Comparison of ENCODE assay signal across 1 cellular context in the genomic region with DNA sequence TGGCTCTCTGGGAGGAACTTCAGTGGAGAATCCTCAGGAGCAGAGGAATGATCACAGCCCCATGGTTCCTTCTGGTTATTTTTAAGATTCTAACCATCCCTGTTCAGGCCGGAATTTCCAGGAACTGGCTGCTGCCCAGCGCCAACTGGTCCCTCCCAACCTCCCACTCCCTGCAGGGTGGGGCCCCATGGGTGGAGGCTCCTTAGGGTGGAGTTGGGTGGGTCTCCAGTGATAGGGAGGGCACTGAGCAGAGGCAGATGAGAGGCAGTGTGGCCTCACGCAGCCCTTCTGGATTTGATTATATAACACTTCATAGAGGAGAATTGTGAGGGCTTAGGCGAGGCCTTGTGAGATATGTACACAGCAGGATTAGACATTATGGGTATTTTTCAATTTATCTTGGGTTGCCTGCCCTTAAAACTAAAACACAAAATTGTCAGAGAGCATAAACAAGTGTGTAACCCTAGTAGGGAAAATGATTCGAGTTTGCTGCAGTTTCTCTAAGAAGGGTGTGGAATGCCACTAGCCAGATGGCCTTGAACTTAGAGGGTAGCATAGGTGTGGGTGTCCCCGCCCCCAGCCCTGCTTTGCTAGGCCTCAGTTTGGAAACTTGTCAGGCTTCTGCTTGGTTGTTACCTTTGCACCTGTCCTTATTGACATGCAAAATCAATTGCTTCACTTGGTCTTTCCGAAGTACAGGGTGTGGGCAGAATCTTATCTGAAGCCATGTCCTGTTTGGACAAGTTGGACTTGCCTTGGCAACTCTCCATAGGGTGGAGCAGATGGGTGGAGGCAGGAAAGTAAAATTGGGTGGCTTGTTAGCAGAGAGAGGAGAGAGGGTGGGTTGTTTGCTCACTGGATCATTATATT.
TF ChIP-seq lines count a peak whose summit lies in the region.

No MANE protein-coding gene starts in this region.

TF ChIP-seq in HepG2, 621 proteins besides CTCF, POLR2A, EP300 and RAD21 (continued from another document and continues in another):
- TF ChIP-seq, protein P1, sequence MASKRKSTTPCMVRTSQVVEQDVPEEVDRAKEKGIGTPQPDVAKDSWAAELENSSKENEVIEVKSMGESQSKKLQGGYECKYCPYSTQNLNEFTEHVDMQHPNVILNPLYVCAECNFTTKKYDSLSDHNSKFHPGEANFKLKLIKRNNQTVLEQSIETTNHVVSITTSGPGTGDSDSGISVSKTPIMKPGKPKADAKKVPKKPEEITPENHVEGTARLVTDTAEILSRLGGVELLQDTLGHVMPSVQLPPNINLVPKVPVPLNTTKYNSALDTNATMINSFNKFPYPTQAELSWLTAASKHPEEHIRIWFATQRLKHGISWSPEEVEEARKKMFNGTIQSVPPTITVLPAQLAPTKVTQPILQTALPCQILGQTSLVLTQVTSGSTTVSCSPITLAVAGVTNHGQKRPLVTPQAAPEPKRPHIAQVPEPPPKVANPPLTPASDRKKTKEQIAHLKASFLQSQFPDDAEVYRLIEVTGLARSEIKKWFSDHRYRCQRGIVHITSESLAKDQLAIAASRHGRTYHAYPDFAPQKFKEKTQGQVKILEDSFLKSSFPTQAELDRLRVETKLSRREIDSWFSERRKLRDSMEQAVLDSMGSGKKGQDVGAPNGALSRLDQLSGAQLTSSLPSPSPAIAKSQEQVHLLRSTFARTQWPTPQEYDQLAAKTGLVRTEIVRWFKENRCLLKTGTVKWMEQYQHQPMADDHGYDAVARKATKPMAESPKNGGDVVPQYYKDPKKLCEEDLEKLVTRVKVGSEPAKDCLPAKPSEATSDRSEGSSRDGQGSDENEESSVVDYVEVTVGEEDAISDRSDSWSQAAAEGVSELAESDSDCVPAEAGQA (IDR thresholded peaks at IDR 0.05; ENCODE audit: low read depth) = no peak
- TF ChIP-seq, protein P1 (CRISPR knock-in tag; IDR thresholded peaks at IDR 0.05; ENCODE audit: borderline replicate concordance) = no peak
- TF ChIP-seq ZNF570 (CRISPR knock-in tag; IDR thresholded peaks at IDR 0.05; ENCODE audit: borderline replicate concordance) = no peak
- TF ChIP-seq, protein P2, sequence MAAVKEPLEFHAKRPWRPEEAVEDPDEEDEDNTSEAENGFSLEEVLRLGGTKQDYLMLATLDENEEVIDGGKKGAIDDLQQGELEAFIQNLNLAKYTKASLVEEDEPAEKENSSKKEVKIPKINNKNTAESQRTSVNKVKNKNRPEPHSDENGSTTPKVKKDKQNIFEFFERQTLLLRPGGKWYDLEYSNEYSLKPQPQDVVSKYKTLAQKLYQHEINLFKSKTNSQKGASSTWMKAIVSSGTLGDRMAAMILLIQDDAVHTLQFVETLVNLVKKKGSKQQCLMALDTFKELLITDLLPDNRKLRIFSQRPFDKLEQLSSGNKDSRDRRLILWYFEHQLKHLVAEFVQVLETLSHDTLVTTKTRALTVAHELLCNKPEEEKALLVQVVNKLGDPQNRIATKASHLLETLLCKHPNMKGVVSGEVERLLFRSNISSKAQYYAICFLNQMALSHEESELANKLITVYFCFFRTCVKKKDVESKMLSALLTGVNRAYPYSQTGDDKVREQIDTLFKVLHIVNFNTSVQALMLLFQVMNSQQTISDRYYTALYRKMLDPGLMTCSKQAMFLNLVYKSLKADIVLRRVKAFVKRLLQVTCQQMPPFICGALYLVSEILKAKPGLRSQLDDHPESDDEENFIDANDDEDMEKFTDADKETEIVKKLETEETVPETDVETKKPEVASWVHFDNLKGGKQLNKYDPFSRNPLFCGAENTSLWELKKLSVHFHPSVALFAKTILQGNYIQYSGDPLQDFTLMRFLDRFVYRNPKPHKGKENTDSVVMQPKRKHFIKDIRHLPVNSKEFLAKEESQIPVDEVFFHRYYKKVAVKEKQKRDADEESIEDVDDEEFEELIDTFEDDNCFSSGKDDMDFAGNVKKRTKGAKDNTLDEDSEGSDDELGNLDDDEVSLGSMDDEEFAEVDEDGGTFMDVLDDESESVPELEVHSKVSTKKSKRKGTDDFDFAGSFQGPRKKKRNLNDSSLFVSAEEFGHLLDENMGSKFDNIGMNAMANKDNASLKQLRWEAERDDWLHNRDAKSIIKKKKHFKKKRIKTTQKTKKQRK (IDR thresholded peaks at IDR 0.05; ENCODE audit: low read length) = no peak
- no peak for TF ChIP-seq HMGA1 (CRISPR knock-in tag; conservative IDR thresholded peaks at IDR 0.05)
- TF ChIP-seq ZNF430 (CRISPR knock-in tag; IDR thresholded peaks at IDR 0.05) = peak; percentile 88; the same call in 1 of the 2 replicates
- TF ChIP-seq FOXA3 (CRISPR knock-in tag; IDR thresholded peaks at IDR 0.05) = peak; percentile 99
- TF ChIP-seq ZNF83 (CRISPR knock-in tag; IDR thresholded peaks at IDR 0.05; ENCODE audit: borderline replicate concordance) = no peak
- TF ChIP-seq, protein P3, sequence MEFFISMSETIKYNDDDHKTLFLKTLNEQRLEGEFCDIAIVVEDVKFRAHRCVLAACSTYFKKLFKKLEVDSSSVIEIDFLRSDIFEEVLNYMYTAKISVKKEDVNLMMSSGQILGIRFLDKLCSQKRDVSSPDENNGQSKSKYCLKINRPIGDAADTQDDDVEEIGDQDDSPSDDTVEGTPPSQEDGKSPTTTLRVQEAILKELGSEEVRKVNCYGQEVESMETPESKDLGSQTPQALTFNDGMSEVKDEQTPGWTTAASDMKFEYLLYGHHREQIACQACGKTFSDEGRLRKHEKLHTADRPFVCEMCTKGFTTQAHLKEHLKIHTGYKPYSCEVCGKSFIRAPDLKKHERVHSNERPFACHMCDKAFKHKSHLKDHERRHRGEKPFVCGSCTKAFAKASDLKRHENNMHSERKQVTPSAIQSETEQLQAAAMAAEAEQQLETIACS (CRISPR knock-in tag; IDR thresholded peaks at IDR 0.05) = no peak
- TF ChIP-seq, protein P4, sequence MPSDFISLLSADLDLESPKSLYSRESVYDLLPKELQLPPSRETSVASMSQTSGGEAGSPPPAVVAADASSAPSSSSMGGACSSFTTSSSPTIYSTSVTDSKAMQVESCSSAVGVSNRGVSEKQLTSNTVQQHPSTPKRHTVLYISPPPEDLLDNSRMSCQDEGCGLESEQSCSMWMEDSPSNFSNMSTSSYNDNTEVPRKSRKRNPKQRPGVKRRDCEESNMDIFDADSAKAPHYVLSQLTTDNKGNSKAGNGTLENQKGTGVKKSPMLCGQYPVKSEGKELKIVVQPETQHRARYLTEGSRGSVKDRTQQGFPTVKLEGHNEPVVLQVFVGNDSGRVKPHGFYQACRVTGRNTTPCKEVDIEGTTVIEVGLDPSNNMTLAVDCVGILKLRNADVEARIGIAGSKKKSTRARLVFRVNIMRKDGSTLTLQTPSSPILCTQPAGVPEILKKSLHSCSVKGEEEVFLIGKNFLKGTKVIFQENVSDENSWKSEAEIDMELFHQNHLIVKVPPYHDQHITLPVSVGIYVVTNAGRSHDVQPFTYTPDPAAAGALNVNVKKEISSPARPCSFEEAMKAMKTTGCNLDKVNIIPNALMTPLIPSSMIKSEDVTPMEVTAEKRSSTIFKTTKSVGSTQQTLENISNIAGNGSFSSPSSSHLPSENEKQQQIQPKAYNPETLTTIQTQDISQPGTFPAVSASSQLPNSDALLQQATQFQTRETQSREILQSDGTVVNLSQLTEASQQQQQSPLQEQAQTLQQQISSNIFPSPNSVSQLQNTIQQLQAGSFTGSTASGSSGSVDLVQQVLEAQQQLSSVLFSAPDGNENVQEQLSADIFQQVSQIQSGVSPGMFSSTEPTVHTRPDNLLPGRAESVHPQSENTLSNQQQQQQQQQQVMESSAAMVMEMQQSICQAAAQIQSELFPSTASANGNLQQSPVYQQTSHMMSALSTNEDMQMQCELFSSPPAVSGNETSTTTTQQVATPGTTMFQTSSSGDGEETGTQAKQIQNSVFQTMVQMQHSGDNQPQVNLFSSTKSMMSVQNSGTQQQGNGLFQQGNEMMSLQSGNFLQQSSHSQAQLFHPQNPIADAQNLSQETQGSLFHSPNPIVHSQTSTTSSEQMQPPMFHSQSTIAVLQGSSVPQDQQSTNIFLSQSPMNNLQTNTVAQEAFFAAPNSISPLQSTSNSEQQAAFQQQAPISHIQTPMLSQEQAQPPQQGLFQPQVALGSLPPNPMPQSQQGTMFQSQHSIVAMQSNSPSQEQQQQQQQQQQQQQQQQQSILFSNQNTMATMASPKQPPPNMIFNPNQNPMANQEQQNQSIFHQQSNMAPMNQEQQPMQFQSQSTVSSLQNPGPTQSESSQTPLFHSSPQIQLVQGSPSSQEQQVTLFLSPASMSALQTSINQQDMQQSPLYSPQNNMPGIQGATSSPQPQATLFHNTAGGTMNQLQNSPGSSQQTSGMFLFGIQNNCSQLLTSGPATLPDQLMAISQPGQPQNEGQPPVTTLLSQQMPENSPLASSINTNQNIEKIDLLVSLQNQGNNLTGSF (CRISPR knock-in tag; IDR thresholded peaks at IDR 0.05) = no peak
- peak; percentile 97 for TF ChIP-seq GATA4 (IDR thresholded peaks at IDR 0.05; ENCODE audit: borderline replicate concordance, low read depth)
- TF ChIP-seq, protein P5, sequence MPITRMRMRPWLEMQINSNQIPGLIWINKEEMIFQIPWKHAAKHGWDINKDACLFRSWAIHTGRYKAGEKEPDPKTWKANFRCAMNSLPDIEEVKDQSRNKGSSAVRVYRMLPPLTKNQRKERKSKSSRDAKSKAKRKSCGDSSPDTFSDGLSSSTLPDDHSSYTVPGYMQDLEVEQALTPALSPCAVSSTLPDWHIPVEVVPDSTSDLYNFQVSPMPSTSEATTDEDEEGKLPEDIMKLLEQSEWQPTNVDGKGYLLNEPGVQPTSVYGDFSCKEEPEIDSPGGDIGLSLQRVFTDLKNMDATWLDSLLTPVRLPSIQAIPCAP (CRISPR knock-in tag; IDR thresholded peaks at IDR 0.05; ENCODE audit: low read depth) = no peak
- TF ChIP-seq, protein P6, sequence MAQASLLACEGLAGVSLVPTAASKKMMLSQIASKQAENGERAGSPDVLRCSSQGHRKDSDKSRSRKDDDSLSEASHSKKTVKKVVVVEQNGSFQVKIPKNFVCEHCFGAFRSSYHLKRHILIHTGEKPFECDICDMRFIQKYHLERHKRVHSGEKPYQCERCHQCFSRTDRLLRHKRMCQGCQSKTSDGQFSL (CRISPR knock-in tag; IDR thresholded peaks at IDR 0.05) = no peak
- TF ChIP-seq, protein P7, sequence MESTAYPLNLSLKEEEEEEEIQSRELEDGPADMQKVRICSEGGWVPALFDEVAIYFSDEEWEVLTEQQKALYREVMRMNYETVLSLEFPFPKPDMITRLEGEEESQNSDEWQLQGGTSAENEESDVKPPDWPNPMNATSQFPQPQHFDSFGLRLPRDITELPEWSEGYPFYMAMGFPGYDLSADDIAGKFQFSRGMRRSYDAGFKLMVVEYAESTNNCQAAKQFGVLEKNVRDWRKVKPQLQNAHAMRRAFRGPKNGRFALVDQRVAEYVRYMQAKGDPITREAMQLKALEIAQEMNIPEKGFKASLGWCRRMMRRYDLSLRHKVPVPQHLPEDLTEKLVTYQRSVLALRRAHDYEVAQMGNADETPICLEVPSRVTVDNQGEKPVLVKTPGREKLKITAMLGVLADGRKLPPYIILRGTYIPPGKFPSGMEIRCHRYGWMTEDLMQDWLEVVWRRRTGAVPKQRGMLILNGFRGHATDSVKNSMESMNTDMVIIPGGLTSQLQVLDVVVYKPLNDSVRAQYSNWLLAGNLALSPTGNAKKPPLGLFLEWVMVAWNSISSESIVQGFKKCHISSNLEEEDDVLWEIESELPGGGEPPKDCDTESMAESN (CRISPR knock-in tag; conservative IDR thresholded peaks at IDR 0.05) = peak; percentile 89
- TF ChIP-seq ZNF230 (CRISPR knock-in tag; IDR thresholded peaks at IDR 0.05) = no peak
- TF ChIP-seq, protein P8, sequence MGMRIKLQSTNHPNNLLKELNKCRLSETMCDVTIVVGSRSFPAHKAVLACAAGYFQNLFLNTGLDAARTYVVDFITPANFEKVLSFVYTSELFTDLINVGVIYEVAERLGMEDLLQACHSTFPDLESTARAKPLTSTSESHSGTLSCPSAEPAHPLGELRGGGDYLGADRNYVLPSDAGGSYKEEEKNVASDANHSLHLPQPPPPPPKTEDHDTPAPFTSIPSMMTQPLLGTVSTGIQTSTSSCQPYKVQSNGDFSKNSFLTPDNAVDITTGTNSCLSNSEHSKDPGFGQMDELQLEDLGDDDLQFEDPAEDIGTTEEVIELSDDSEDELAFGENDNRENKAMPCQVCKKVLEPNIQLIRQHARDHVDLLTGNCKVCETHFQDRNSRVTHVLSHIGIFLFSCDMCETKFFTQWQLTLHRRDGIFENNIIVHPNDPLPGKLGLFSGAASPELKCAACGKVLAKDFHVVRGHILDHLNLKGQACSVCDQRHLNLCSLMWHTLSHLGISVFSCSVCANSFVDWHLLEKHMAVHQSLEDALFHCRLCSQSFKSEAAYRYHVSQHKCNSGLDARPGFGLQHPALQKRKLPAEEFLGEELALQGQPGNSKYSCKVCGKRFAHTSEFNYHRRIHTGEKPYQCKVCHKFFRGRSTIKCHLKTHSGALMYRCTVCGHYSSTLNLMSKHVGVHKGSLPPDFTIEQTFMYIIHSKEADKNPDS (CRISPR knock-in tag; IDR thresholded peaks at IDR 0.05) = peak; percentile 79; the same call in 1 of the 2 replicates
- no peak for TF ChIP-seq SRF (IDR thresholded peaks at IDR 0.05; ENCODE audit: low read depth, low read length)
- TF ChIP-seq, protein P9, sequence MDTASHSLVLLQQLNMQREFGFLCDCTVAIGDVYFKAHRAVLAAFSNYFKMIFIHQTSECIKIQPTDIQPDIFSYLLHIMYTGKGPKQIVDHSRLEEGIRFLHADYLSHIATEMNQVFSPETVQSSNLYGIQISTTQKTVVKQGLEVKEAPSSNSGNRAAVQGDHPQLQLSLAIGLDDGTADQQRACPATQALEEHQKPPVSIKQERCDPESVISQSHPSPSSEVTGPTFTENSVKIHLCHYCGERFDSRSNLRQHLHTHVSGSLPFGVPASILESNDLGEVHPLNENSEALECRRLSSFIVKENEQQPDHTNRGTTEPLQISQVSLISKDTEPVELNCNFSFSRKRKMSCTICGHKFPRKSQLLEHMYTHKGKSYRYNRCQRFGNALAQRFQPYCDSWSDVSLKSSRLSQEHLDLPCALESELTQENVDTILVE (CRISPR knock-in tag; IDR thresholded peaks at IDR 0.05) = 0 out of 2 replicates have a peak, but pooled peaks have one; percentile 66
- peak; percentile 81 for TF ChIP-seq HOXA3 (CRISPR knock-in tag; IDR thresholded peaks at IDR 0.05)
- TF ChIP-seq, protein P10, sequence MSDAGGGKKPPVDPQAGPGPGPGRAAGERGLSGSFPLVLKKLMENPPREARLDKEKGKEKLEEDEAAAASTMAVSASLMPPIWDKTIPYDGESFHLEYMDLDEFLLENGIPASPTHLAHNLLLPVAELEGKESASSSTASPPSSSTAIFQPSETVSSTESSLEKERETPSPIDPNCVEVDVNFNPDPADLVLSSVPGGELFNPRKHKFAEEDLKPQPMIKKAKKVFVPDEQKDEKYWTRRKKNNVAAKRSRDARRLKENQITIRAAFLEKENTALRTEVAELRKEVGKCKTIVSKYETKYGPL (CRISPR knock-in tag; IDR thresholded peaks at IDR 0.05) = peak; percentile 91
- no peak for TF ChIP-seq ZNF549 (CRISPR knock-in tag; IDR thresholded peaks at IDR 0.05)
